In the genomic region with DNA sequence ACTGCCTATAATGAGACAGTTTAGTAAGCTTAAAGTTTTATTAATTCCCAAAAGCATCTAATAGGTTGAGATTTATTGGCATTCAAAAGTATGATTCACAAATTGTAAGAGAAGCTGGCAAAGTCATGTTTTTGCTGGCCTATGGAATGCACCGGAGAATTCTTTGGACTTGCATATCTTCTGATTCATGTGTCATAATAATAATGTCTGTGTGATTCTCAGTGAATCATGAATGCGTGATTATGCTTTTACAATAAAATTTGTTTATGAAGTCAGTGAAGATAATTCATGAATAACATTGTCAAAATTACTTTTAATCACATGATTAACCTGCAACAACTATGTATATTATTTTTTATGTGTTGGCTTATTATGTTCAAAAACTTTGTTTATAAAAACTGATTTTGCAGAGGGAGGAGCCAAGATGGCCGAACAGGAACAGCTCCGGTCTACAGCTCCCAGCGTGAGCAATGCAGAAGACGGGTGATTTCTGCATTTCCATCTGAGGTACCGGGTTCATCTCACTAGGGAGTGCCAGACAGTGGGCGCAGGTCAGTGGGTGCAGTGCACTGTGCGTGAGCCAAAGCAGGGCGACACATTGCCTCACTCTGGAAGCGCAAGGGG, we compare ENCODE assay signal across 8 cellular contexts.
DNase-seq lines count a peak whose midpoint lies in the region; FAIRE-seq and TF ChIP-seq lines count a peak whose summit lies in the region.
"Not testable (repeated sequence)": the region's sequence is repeated elsewhere in the genome, so short reads cannot be mapped to it uniquely, and the experiment has no call there.

No MANE protein-coding gene starts in this region.

- dilution Hi-C loops in mammary epithelial cell (cut with HindIII; ENCODE audit: low sequenced_read_pairs): not testable (repeated sequence)

- H3K79me2 ChIP-seq in SK-N-SH (ENCODE audit: insufficient read depth); mammary epithelial cell (ENCODE audit: insufficient read depth, low read length): not testable (repeated sequence)

- H3K9ac ChIP-seq in SK-N-SH; mammary epithelial cell (ENCODE audit: insufficient read depth, low read length); kidney (ENCODE audit: low read length in 2 of 2); skeletal muscle satellite cell (ENCODE audit: low read depth, low read length): not testable (repeated sequence)

- TF ChIP-seq CTCF in AG09309 (IDR thresholded peaks at IDR 0.05; ENCODE audit: control insufficient read depth, insufficient read depth, low read depth, low read length, missing control alignments); SK-N-SH (IDR thresholded peaks at IDR 0.05); mammary epithelial cell (conservative IDR thresholded peaks at IDR 0.05 in 1 of 2, IDR thresholded peaks at IDR 0.05 in 1 of 2; ENCODE audit: extremely low read depth in 1 of 2, insufficient read depth in 1 of 2, low read depth in 1 of 2, low read length in 2 of 2); kidney (IDR thresholded peaks at IDR 0.05; ENCODE audit: borderline replicate concordance, extremely low read depth, insufficient read depth): not testable (repeated sequence)

- FAIRE-seq in kidney (lab: Jason Lieb, UNC): not testable (repeated sequence)

- not testable (repeated sequence) for H3K9me3 ChIP-seq in SK-N-SH; mammary epithelial cell (replicated peaks; ENCODE audit: insufficient read depth, low read length); kidney (ENCODE audit: control insufficient read depth in 1 of 2, low read length in 2 of 2); skeletal muscle satellite cell (replicated peaks; ENCODE audit: low read length)

- not testable (repeated sequence) for H4K20me1 ChIP-seq in SK-N-SH (ENCODE audit: insufficient read depth); mammary epithelial cell (ENCODE audit: insufficient read depth, low read length)

- intact Hi-C loops in mammary epithelial cell (cut with micrococcal nuclease); kidney (cut with DNase I): not testable (repeated sequence)

- BruUV-seq in mammary epithelial cell (replicated peaks; lab: Mats Ljungman, UMichigan): not testable (repeated sequence)

- 24% methylated on average over 6 of the region's 11 CpGs for WGBS in SK-N-SH (ENCODE audit: low lambda C conversion rate)
- 74% methylated on average over 10 of the region's 11 CpGs for WGBS in mammary epithelial cell (ENCODE audit: low coverage, missing lambda C conversion rate)

- peak; percentile 77 for DNase-seq in AG09309 (ENCODE audit: low read depth)
- DNase-seq in GM04504 (ENCODE audit: low read depth): peak; percentile 73
- peak; percentile 83 for DNase-seq in LHCN-M2 (ENCODE audit: low read depth)
- DNase-seq in SK-N-SH: not testable (repeated sequence)
- DNase-seq in mammary epithelial cell: peak; percentile 87
- DNase-seq in fibroblast of gingiva (ENCODE audit: low read depth): peak; percentile 58
- DNase-seq in kidney: peak; percentile 42

- not testable (repeated sequence) for TF ChIP-seq RAD21 in SK-N-SH (IDR thresholded peaks at IDR 0.05; ENCODE audit: low read length)

- H3K27me3 ChIP-seq in SK-N-SH (ENCODE audit: insufficient read depth); mammary epithelial cell (ENCODE audit: insufficient read depth, low read length); skeletal muscle satellite cell (ENCODE audit: control insufficient read depth, insufficient read depth, low read length): not testable (repeated sequence)

- peak overlapping the region; percentile 70 for H2AFZ ChIP-seq in SK-N-SH (ENCODE audit: low read depth)
- H2AFZ ChIP-seq in mammary epithelial cell (ENCODE audit: low read depth, low read length): not testable (repeated sequence)

- not testable (repeated sequence) for H3K36me3 ChIP-seq in SK-N-SH (replicated peaks in 1 of 2; ENCODE audit: control insufficient read depth in 1 of 2, insufficient read depth in 2 of 2, low read length in 1 of 2); mammary epithelial cell (ENCODE audit: insufficient read depth, low read length); kidney (ENCODE audit: control insufficient read depth in 1 of 2, insufficient read depth in 2 of 2, low read length in 2 of 2); skeletal muscle satellite cell (ENCODE audit: insufficient read depth, low read length)

- not testable (repeated sequence) for H3F3A ChIP-seq in SK-N-SH (replicated peaks; ENCODE audit: insufficient read depth)

- H3K4me3 ChIP-seq in AG09309 (ENCODE audit: control insufficient read depth, low read depth, low read length); mammary epithelial cell (replicated peaks in 1 of 3; ENCODE audit: insufficient read depth in 1 of 3, low read depth in 2 of 3, low read length in 3 of 3); kidney (ENCODE audit: low read length in 2 of 2); skeletal muscle satellite cell (ENCODE audit: low read length): not testable (repeated sequence)
- H3K4me3 ChIP-seq in SK-N-SH (ENCODE audit: low read depth in 2 of 2, low read length in 1 of 2): peak overlapping the region; percentile 2 to 19; a peak in 3 of 4 replicates

- TF ChIP-seq EP300 in SK-N-SH (IDR thresholded peaks at IDR 0.05; ENCODE audit: borderline replicate concordance in 1 of 2, low read depth in 1 of 2, low read length in 1 of 2): not testable (repeated sequence)

- POLR2A ChIA-PET in SK-N-SH (lab: Yijun Ruan, JAX): not testable (repeated sequence)

- H3K4me2 ChIP-seq in SK-N-SH (0 out of 2 replicates have a peak overlapping the region, but pooled peaks have one; percentile 2), mammary epithelial cell (ENCODE audit: insufficient read depth, low read depth, low read length) (peak overlapping the region; percentile 21), skeletal muscle satellite cell (ENCODE audit: low read length) (peak overlapping the region; percentile 59)

- H3K9me2 ChIP-seq in SK-N-SH: not testable (repeated sequence)

- CTCF ChIA-PET in SK-N-SH (lab: Yijun Ruan, JAX); mammary epithelial cell (lab: Charles Lee; ENCODE audit: low non-redundant PET): not testable (repeated sequence)

- H3K27ac ChIP-seq in SK-N-SH (ENCODE audit: low read depth in 2 of 2, low read length in 1 of 2); kidney (ENCODE audit: low read depth in 2 of 2, low read length in 2 of 2): not testable (repeated sequence)
- peak overlapping the region; percentile 29 for H3K27ac ChIP-seq in mammary epithelial cell (ENCODE audit: insufficient read depth, low read depth, low read length)

- H3K4me1 ChIP-seq in SK-N-SH (ENCODE audit: control insufficient read depth in 1 of 2, insufficient read depth in 2 of 2, low read depth in 1 of 2, low read length in 1 of 2); mammary epithelial cell (ENCODE audit: insufficient read depth, low read length); kidney (ENCODE audit: control insufficient read depth in 1 of 2, insufficient read depth in 1 of 2, low read depth in 1 of 2, low read length in 2 of 2); skeletal muscle satellite cell (ENCODE audit: control insufficient read depth, insufficient read depth, low read length): not testable (repeated sequence)

- in situ Hi-C loops in mammary epithelial cell (cut with MboI; ENCODE audit: low sequenced_read_pairs in 2 of 2): not testable (repeated sequence)

TF ChIP-seq in SK-N-SH, 30 proteins besides CTCF, POLR2A, EP300 and RAD21:
- peak; percentile 63 for TF ChIP-seq YY1 (IDR thresholded peaks at IDR 0.05; ENCODE audit: low read depth)
- TF ChIP-seq JUND (IDR thresholded peaks at IDR 0.05): peak; percentile 35; the same call in 1 of the 2 replicates
- peak; percentile 66 for TF ChIP-seq FOSL2 (IDR thresholded peaks at IDR 0.05; ENCODE audit: borderline replicate concordance, low read depth)
- peak; percentile 32; the same call in 1 of the 2 replicates for TF ChIP-seq PBX3 (IDR thresholded peaks at IDR 0.05)
- TF ChIP-seq TCF12 (IDR thresholded peaks at IDR 0.05): 0 out of 2 replicates have a peak, but pooled peaks have one; percentile 11
- TF ChIP-seq TEAD4 (IDR thresholded peaks at IDR 0.05; ENCODE audit: borderline replicate concordance, insufficient read depth): 0 out of 2 replicates have a peak, but pooled peaks have one; percentile 13
TF ChIP-seq in SK-N-SH: peak in this region for 6; not testable (repeated sequence) for 24.

Comparison
In these comparisons a context has a peak if more than half of its experiments do, and no peak if none do; other contexts are left out.
1. H3K4me2 ChIP-seq: peak in every context shown above with its lines; median percentile 59 in skeletal muscle satellite cell; 21 in mammary epithelial cell; 2 in SK-N-SH.